In genomic region chr5:122776143-122776542, GRCh38 we compare ENCODE assay signal across 8 cellular contexts. TPM values are rescaled to one million over a fixed set of nuclear protein-coding genes. Genes with fewer than 3 reads are reported as not detected.
DNase-seq lines count a peak whose midpoint lies in the region; ATAC-seq and TF ChIP-seq lines count a peak whose summit lies in the region.

No MANE protein-coding gene starts in this region.

- peaks cover 17% of the 10 kb centered on the region for H3K4me1 ChIP-seq in BLaER1

- peak overlapping the region; percentile 94 for H3K9ac ChIP-seq in BLaER1

- peak overlapping the region; percentile 78 for H3K4me2 ChIP-seq in BLaER1

- DNase-seq in dorsolateral prefrontal cortex (no peak), nephron progenitor cell (no peak), NOMO-1 treated with dmso at 0.1 percent for 144 hours (lab: John Stamatoyannopoulos, UW; ENCODE audit: unreplicated experiment) (no peak), GF-D8 (lab: John Stamatoyannopoulos, UW) (no peak)

- peak overlapping the region; percentile 94 for H3K27ac ChIP-seq in BLaER1
- peak overlapping the region; percentile 69 for H3K27ac ChIP-seq in KOPT-K1 (ENCODE audit: low read depth, low read length, poor library complexity, severe bottlenecking)
- H3K27ac ChIP-seq in dorsolateral prefrontal cortex, result peak overlapping the region in 10 of 59 donors; percentile 23 to 94 (median 88)

- H3K27me3 ChIP-seq in BLaER1 (no peaks in the 10 kb centered on the region), dorsolateral prefrontal cortex (no peaks in the 10 kb centered on the region)

- ATAC-seq in GM18867 (IDR thresholded peaks at IDR 0.05; ENCODE audit: unreplicated experiment) (no peak), GM19463 (IDR thresholded peaks at IDR 0.05; ENCODE audit: unreplicated experiment) (no peak)

- H3K9me3 ChIP-seq in BLaER1, result peaks cover 22% of the 10 kb centered on the region
- peaks cover 2% of the 10 kb centered on the region for H3K9me3 ChIP-seq in KOPT-K1 (ENCODE audit: insufficient read depth, low read length, poor library complexity, severe bottlenecking)

- H3K4me1 Mint-ChIP-seq in nephron progenitor cell, result peaks cover 44% of the 10 kb centered on the region

- peaks cover 4% of the 10 kb centered on the region for H3K27me3 Mint-ChIP-seq in nephron progenitor cell (ENCODE audit: low read depth, poor library complexity)

- intact Hi-C loops in dorsolateral prefrontal cortex (cut with DNase I), result loop anchor here in 1 of 2 donors (10.0 kb wide), 1 partner anchor 69 kb away; the partner anchor contains the start of gene SNX24

- H3K36me3 Mint-ChIP-seq in nephron progenitor cell (ENCODE audit: low read depth), result peaks cover 32% of the 10 kb centered on the region

- peak overlapping the region; percentile 98 for H3K4me3 Mint-ChIP-seq in nephron progenitor cell

- peaks cover 52% of the 10 kb centered on the region for H4K20me1 ChIP-seq in BLaER1

- peaks cover 15% of the 10 kb centered on the region for H3K9me3 Mint-ChIP-seq in nephron progenitor cell

- TF ChIP-seq CTCF in dorsolateral prefrontal cortex (IDR thresholded peaks at IDR 0.05 in 54 of 56, conservative IDR thresholded peaks at IDR 0.05 in 2 of 56; ENCODE audit: low read depth in 1 of 56, partially characterized antibody in 56 of 56) (no peak), nephron progenitor cell (IDR thresholded peaks at IDR 0.05) (no peak)

- no peak overlapping the region for H3K27ac Mint-ChIP-seq in nephron progenitor cell

- H3K4me3 ChIP-seq in BLaER1 (peak overlapping the region; percentile 97), dorsolateral prefrontal cortex (peak overlapping the region; percentile 65 to 98 (median 92))

- H3K36me3 ChIP-seq in BLaER1 (peaks cover 23% of the 10 kb centered on the region), KOPT-K1 (ENCODE audit: insufficient read depth, low read length) (no peaks in the 10 kb centered on the region)

RNA-seq across cellular contexts. Expression of gene SNX2, which starts 1.3 kb away (rescaled TPM):
- 10 to 100 TPM; 33.1 to 80.2 (median 54.6) TPM for total RNA-seq in dorsolateral prefrontal cortex
